Comparison of ENCODE assay signal across 8 cellular contexts in the genomic region with DNA sequence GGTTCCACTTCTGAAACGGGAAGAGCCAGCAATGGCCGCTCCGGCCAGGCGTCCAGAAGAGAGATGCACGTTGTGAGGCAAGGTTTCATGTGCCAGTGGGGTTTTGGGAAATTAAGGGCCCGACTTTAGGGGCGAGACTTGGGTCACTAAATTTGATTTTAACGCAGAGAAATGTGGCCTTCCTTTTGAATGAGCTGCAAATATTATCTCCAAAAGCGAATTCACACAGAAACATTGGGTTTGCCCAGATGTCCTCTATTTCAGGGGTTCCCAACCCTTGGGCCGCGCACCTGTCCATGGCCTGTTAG. TPM values are rescaled to one million over a fixed set of nuclear protein-coding genes. Genes with fewer than 3 reads are reported as not detected.
DNase-seq lines count a peak whose midpoint lies in the region; ATAC-seq and TF ChIP-seq lines count a peak whose summit lies in the region.

No MANE protein-coding gene starts in this region.

- H3K79me2 ChIP-seq in neural cell (replicated peaks; ENCODE audit: insufficient read depth, low read length) = no peaks in the 10 kb centered on the region

- CTCF ChIA-PET in AG04450 (lab: Charles Lee) = interaction anchor here (1.0 to 3.4 kb wide), 9 partner anchors 9 to 355 kb away, joined by 3 to 22 read pairs (median 10); no protein-coding TSS in a partner anchor

- peaks cover 27% of the 10 kb centered on the region for H3K4me1 Mint-ChIP-seq in activated CD4-positive, alpha-beta T cell treated with anti-CD3 and anti-CD28 coated beads, Interleukin-2, amount 10 ng/mL, durations not matched to agents 24 days and 14 days

- no peaks in the 10 kb centered on the region for H3K27me3 ChIP-seq in AG04450 (ENCODE audit: control insufficient read depth, insufficient read depth, low read length)
- no peaks in the 10 kb centered on the region for H3K27me3 ChIP-seq in endocrine pancreas (ENCODE audit: control insufficient read depth, insufficient read depth, low read length)
- H3K27me3 ChIP-seq in neural cell (ENCODE audit: insufficient read depth, low read depth, low read length) = no peaks in the 10 kb centered on the region

- intact Hi-C loops in activated CD4-positive, alpha-beta T cell treated with anti-CD3 and anti-CD28 coated beads, Interleukin-2, amount 10 ng/mL, durations not matched to agents 24 days and 14 days (cut with micrococcal nuclease) = loop anchor here (2.0 to 10.0 kb wide), 5 partner anchors 213 to 583 kb away; partner anchors contain the start of genes HNRNPC, PNP, TEP1 and TMEM253

- no peaks in the 10 kb centered on the region for H3K9me3 Mint-ChIP-seq in activated CD4-positive, alpha-beta T cell treated with anti-CD3 and anti-CD28 coated beads, Interleukin-2, amount 10 ng/mL, durations not matched to agents 24 days and 14 days

- no peak for TF ChIP-seq CTCF in AG04450 (IDR thresholded peaks at IDR 0.05; ENCODE audit: low read depth, low read length)
- no peak for TF ChIP-seq CTCF in LNCaP clone FGC (IDR thresholded peaks at IDR 0.05; ENCODE audit: control insufficient read depth, extremely low read depth, insufficient read depth)
- no peak for TF ChIP-seq CTCF in neural cell (IDR thresholded peaks at IDR 0.05; ENCODE audit: poor library complexity, severe bottlenecking)

- peak overlapping the region; percentile 99 for H3K27ac ChIP-seq in AG04450 (ENCODE audit: low read depth, low read length)
- peak overlapping the region; percentile 95 for H3K27ac ChIP-seq in neural cell (ENCODE audit: low read length)

- no peak for TF ChIP-seq EP300 in neural cell (conservative IDR thresholded peaks at IDR 0.05; ENCODE audit: poor library complexity, severe bottlenecking)

- no peaks in the 10 kb centered on the region for H3K36me3 Mint-ChIP-seq in activated CD4-positive, alpha-beta T cell treated with anti-CD3 and anti-CD28 coated beads, Interleukin-2, amount 10 ng/mL, durations not matched to agents 24 days and 14 days (ENCODE audit: low read depth)

- H3F3A ChIP-seq in neural cell (ENCODE audit: insufficient read depth, low read length, poor library complexity, severe bottlenecking) = peaks cover 3% of the 10 kb centered on the region

- H3K9ac ChIP-seq in endocrine pancreas (ENCODE audit: control insufficient read depth, insufficient read depth, low read length) = peak overlapping the region; percentile 81
- peak overlapping the region; percentile 96 for H3K9ac ChIP-seq in neural cell (ENCODE audit: low read length)

- H3K9me2 ChIP-seq in neural cell (ENCODE audit: insufficient read depth, low read length) = no peaks in the 10 kb centered on the region

- no peak overlapping the region for H3K4me3 Mint-ChIP-seq in activated CD4-positive, alpha-beta T cell treated with anti-CD3 and anti-CD28 coated beads, Interleukin-2, amount 10 ng/mL, durations not matched to agents 24 days and 14 days

- H3K4me2 ChIP-seq in neural cell (ENCODE audit: low read length) = peak overlapping the region; percentile 63

- peak overlapping the region; percentile 87 for H2AFZ ChIP-seq in neural cell (ENCODE audit: low read depth, low read length)

- POLR2A ChIA-PET in AG04450 (lab: Yijun Ruan, JAX) = interaction anchor here (1.0 to 4.3 kb wide), 5 partner anchors 50 to 339 kb away, joined by 5 to 30 read pairs (median 9); partner anchors contain the start of genes PARP2, PIP4P1 and TEP1

- no peaks in the 10 kb centered on the region for H4K20me1 ChIP-seq in neural cell (ENCODE audit: insufficient read depth)

- H3K36me3 ChIP-seq in endocrine pancreas (ENCODE audit: control insufficient read depth, insufficient read depth, low read length) (no peaks in the 10 kb centered on the region), neural cell (ENCODE audit: insufficient read depth, low read length) (no peaks in the 10 kb centered on the region)

- ATAC-seq in HG03520 (IDR thresholded peaks at IDR 0.05; ENCODE audit: unreplicated experiment) = no peak

- H3K4me3 ChIP-seq in AG04450 (ENCODE audit: low read depth, low read length) (peak overlapping the region; percentile 86), LNCaP clone FGC (ENCODE audit: low read depth, low read length) (peak overlapping the region; percentile 79), endocrine pancreas (ENCODE audit: control insufficient read depth, insufficient read depth, low read length) (peak overlapping the region; percentile 86), neural cell (ENCODE audit: low read length) (peak overlapping the region; percentile 78)

- peaks cover 2% of the 10 kb centered on the region for H3K27me3 Mint-ChIP-seq in activated CD4-positive, alpha-beta T cell treated with anti-CD3 and anti-CD28 coated beads, Interleukin-2, amount 10 ng/mL, durations not matched to agents 24 days and 14 days

- H3K9me3 ChIP-seq in AG04450 (ENCODE audit: control insufficient read depth, insufficient read depth, low read length) (no peaks in the 10 kb centered on the region), endocrine pancreas (ENCODE audit: control insufficient read depth, low read length) (no peaks in the 10 kb centered on the region), neural cell (ENCODE audit: low read length) (no peaks in the 10 kb centered on the region)

- no peak overlapping the region for H3K27ac Mint-ChIP-seq in activated CD4-positive, alpha-beta T cell treated with anti-CD3 and anti-CD28 coated beads, Interleukin-2, amount 10 ng/mL, durations not matched to agents 24 days and 14 days

- no peak for TF ChIP-seq RAD21 in neural cell (conservative IDR thresholded peaks at IDR 0.05)

- no peak for DNase-seq in AG04450 (ENCODE audit: low read depth, low spot score)
- DNase-seq in LNCaP clone FGC (ENCODE audit: low read depth) = no peak
- DNase-seq in activated CD4-positive, alpha-beta T cell treated with anti-CD3 and anti-CD28 coated beads, Interleukin-2, amount 10 ng/mL, durations not matched to agents 24 days and 14 days = no peak
- DNase-seq in mesenteric fat pad (ENCODE audit: low spot score) = no peak
- no peak for DNase-seq in COR-L47 (lab: John Stamatoyannopoulos, UW)

- H3K4me1 ChIP-seq in endocrine pancreas (ENCODE audit: control insufficient read depth, insufficient read depth, low read length) = peaks cover 5% of the 10 kb centered on the region

TF ChIP-seq in neural cell, 6 proteins besides CTCF, POLR2A, EP300 and RAD21:
- TF ChIP-seq SMC3 (conservative IDR thresholded peaks at IDR 0.05; ENCODE audit: poor library complexity) = no peak
- TF ChIP-seq EZH2 (IDR thresholded peaks at IDR 0.05; ENCODE audit: borderline replicate concordance, insufficient read depth, low read length, poor library complexity, severe bottlenecking) = no peak
- TF ChIP-seq, protein P1, sequence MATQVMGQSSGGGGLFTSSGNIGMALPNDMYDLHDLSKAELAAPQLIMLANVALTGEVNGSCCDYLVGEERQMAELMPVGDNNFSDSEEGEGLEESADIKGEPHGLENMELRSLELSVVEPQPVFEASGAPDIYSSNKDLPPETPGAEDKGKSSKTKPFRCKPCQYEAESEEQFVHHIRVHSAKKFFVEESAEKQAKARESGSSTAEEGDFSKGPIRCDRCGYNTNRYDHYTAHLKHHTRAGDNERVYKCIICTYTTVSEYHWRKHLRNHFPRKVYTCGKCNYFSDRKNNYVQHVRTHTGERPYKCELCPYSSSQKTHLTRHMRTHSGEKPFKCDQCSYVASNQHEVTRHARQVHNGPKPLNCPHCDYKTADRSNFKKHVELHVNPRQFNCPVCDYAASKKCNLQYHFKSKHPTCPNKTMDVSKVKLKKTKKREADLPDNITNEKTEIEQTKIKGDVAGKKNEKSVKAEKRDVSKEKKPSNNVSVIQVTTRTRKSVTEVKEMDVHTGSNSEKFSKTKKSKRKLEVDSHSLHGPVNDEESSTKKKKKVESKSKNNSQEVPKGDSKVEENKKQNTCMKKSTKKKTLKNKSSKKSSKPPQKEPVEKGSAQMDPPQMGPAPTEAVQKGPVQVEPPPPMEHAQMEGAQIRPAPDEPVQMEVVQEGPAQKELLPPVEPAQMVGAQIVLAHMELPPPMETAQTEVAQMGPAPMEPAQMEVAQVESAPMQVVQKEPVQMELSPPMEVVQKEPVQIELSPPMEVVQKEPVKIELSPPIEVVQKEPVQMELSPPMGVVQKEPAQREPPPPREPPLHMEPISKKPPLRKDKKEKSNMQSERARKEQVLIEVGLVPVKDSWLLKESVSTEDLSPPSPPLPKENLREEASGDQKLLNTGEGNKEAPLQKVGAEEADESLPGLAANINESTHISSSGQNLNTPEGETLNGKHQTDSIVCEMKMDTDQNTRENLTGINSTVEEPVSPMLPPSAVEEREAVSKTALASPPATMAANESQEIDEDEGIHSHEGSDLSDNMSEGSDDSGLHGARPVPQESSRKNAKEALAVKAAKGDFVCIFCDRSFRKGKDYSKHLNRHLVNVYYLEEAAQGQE (IDR thresholded peaks at IDR 0.05; ENCODE audit: borderline replicate concordance) = no peak
- no peak for TF ChIP-seq POLR2AphosphoS5 (IDR thresholded peaks at IDR 0.05)
- no peak for TF ChIP-seq MXI1 (conservative IDR thresholded peaks at IDR 0.05; ENCODE audit: poor library complexity, severe bottlenecking)
- no peak for TF ChIP-seq TAF1 (IDR thresholded peaks at IDR 0.05; ENCODE audit: low read depth)

RNA-seq across cellular contexts. Expression of gene RNASE4, which starts 2.3 kb away (rescaled TPM):
- polyA plus RNA-seq in AG04450 (2011; rRNA removed) = 15.8 and 19.0 TPM in 2 replicates
- 8.6 and 10.3 TPM in 2 replicates for polyA minus RNA-seq in AG04450 (2011; rRNA and poly(A)+ RNA removed)
- polyA plus RNA-seq in neural cell = 1.1 TPM in 1 of 2 replicates, not detected in the other
- polyA minus RNA-seq in neural cell = 0.23 and 1.7 TPM in 2 replicates
- 0.24 and 0.26 TPM in 2 replicates for total RNA-seq in activated CD4-positive, alpha-beta T cell treated with anti-CD3 and anti-CD28 coated beads, Interleukin-2, amount 10 ng/mL, durations not matched to agents 24 days and 14 days
- total RNA-seq in mesenteric fat pad = 67.0 TPM

RNA-seq across cellular contexts. Expression of gene ANG, which starts 6.5 kb away (rescaled TPM):
- 5.1 TPM in 2 replicates for polyA plus RNA-seq in AG04450 (2011; rRNA removed)
- polyA minus RNA-seq in AG04450 (2011; rRNA and poly(A)+ RNA removed) = 3.3 and 7.6 TPM in 2 replicates
- polyA plus RNA-seq in neural cell = 0.47 TPM in 1 of 2 replicates, not detected in the other
- polyA minus RNA-seq in neural cell = 0.58 TPM in 1 of 2 replicates, not detected in the other
- total RNA-seq in activated CD4-positive, alpha-beta T cell treated with anti-CD3 and anti-CD28 coated beads, Interleukin-2, amount 10 ng/mL, durations not matched to agents 24 days and 14 days = not detected in 2 replicates
- 38.9 TPM for total RNA-seq in mesenteric fat pad

RNA-seq across cellular contexts. Expression of gene OR6S1, which starts 40.6 kb away (rescaled TPM):
- not detected in 2 replicates for polyA plus RNA-seq in AG04450 (2011; rRNA removed)
- polyA minus RNA-seq in AG04450 (2011; rRNA and poly(A)+ RNA removed) = not detected in 2 replicates
- not detected in 2 replicates for polyA plus RNA-seq in neural cell
- polyA minus RNA-seq in neural cell = not detected in 2 replicates
- not detected in 2 replicates for total RNA-seq in activated CD4-positive, alpha-beta T cell treated with anti-CD3 and anti-CD28 coated beads, Interleukin-2, amount 10 ng/mL, durations not matched to agents 24 days and 14 days
- not detected for total RNA-seq in mesenteric fat pad

Comparison
In these comparisons a context has a peak if more than half of its experiments do, and no peak if none do; other contexts are left out.
1. RNA of gene RNASE4, which starts 2.3 kb away (total RNA-seq): 67.0 TPM in mesenteric fat pad (single experiment); 0.24 to 0.26 TPM in activated CD4-positive, alpha-beta T cell treated with anti-CD3 and anti-CD28 coated beads, Interleukin-2, amount 10 ng/mL, durations not matched to agents 24 days and 14 days; every median in the first group is over 10 times any median in the second.
2. RNA of gene ANG, which starts 6.5 kb away (total RNA-seq): 38.9 TPM in mesenteric fat pad (single experiment); not detected in activated CD4-positive, alpha-beta T cell treated with anti-CD3 and anti-CD28 coated beads, Interleukin-2, amount 10 ng/mL, durations not matched to agents 24 days and 14 days; every median in the first group is over 10 times any median in the second.
3. Peak in every context shown above with its lines, with median percentiles within 50 percentile points of each other: H3K4me3 ChIP-seq.